ENCODE assay signal across 8 cellular contexts in genomic region chr2:177392373-177393246, GRCh38. TPM values are rescaled to one million over a fixed set of nuclear protein-coding genes. Genes with fewer than 3 reads are reported as not detected.
DNase-seq lines count a peak whose midpoint lies in the region; ATAC-seq and TF ChIP-seq lines count a peak whose summit lies in the region.

TSS of gene AGPS (plus strand) at chr2:177392773. CDS start at chr2:177392790, 17 bp downstream.

- H3K36me3 ChIP-seq in HUES6 (ENCODE audit: control insufficient read depth, insufficient read depth, low read length) (no peaks in the 10 kb centered on the region), Peyer's patch (no peaks in the 10 kb centered on the region)

- H3K4me3 ChIP-seq in HUES6 (ENCODE audit: low read depth, low read length): peak within 1 kb of the TSS; percentile 98
- peak within 1 kb of the TSS; percentile 47 to 96 (median 91) for H3K4me3 ChIP-seq in Peyer's patch
- peak within 1 kb of the TSS; percentile 78 for H3K4me3 ChIP-seq in fibroblast of pulmonary artery (replicated peaks; ENCODE audit: low read depth, low read length)

- peak in 4 of 6 experiments; percentile 13 to 55 (median 50) for TF ChIP-seq CTCF in Peyer's patch (IDR thresholded peaks at IDR 0.05)
- TF ChIP-seq CTCF in fibroblast of pulmonary artery (IDR thresholded peaks at IDR 0.05; ENCODE audit: low read length, missing control alignments): no peak
- no peak for TF ChIP-seq CTCF in nephron progenitor cell (IDR thresholded peaks at IDR 0.05)

- ATAC-seq in GM21447 (IDR thresholded peaks at IDR 0.05; ENCODE audit: unreplicated experiment): peak; percentile 87
- ATAC-seq in stimulated activated naive CD8-positive, alpha-beta T cell treated with anti-CD3 and anti-CD28 coated beads, Interleukin-15, amount 100 ng/mL, for 72 hours: peak; percentile 94

- H3K4me1 ChIP-seq in HUES6 (ENCODE audit: control insufficient read depth, insufficient read depth, low read length) (peaks cover 27% of the 10 kb centered on the region), Peyer's patch (peaks cover 0 to 35% (median 2%) of the 10 kb centered on the region in 4 donors)

- peak within 1 kb of the TSS; percentile 95 for H3K4me3 Mint-ChIP-seq in nephron progenitor cell
- peak within 1 kb of the TSS; percentile 95 to 96 for H3K4me3 Mint-ChIP-seq in stimulated activated naive CD8-positive, alpha-beta T cell treated with anti-CD3 and anti-CD28 coated beads, Interleukin-15, amount 100 ng/mL, for 72 hours

- peak; percentile 28 to 31 for TF ChIP-seq POLR2A in Peyer's patch (IDR thresholded peaks at IDR 0.05)

- DNase-seq in DMS114 treated with DMSO at 0.1 percent for 48 hours (lab: John Stamatoyannopoulos, UW; ENCODE audit: unreplicated experiment) (peak; percentile 4), Peyer's patch (peak; percentile 75 to 90 (median 89)), fibroblast of pulmonary artery (ENCODE audit: low read depth) (peak; percentile 64), nephron progenitor cell (peak; percentile 78)
- DNase-seq in activated T-helper 1 cell treated with anti-CD3 and anti-CD28 coated beads, Interleukin-2, amount 50 U/mL, for 16 hours (ENCODE audit: low read depth in 1 of 2, low spot score in 1 of 2): peak; percentile 51 to 62
- peak; percentile 75 to 86 for DNase-seq in stimulated activated naive CD8-positive, alpha-beta T cell treated with anti-CD3 and anti-CD28 coated beads, Interleukin-15, amount 100 ng/mL, for 72 hours

- H3K36me3 Mint-ChIP-seq in nephron progenitor cell (ENCODE audit: low read depth): peaks cover 12% of the 10 kb centered on the region

- peak within 1 kb of the TSS; percentile 85 for H3K27ac ChIP-seq in HUES6 (ENCODE audit: low read depth, low read length)
- peak within 1 kb of the TSS; percentile 48 to 86 (median 78) for H3K27ac ChIP-seq in Peyer's patch

- H3K9me3 Mint-ChIP-seq in nephron progenitor cell: no peaks in the 10 kb centered on the region
- H3K9me3 Mint-ChIP-seq in stimulated activated naive CD8-positive, alpha-beta T cell treated with anti-CD3 and anti-CD28 coated beads, Interleukin-15, amount 100 ng/mL, for 72 hours: no peaks in the 10 kb centered on the region

- peak within 1 kb of the TSS; percentile 90 for H3K27ac Mint-ChIP-seq in nephron progenitor cell
- H3K27ac Mint-ChIP-seq in stimulated activated naive CD8-positive, alpha-beta T cell treated with anti-CD3 and anti-CD28 coated beads, Interleukin-15, amount 100 ng/mL, for 72 hours: peak within 1 kb of the TSS; percentile 98

- H3K27me3 ChIP-seq in HUES6 (ENCODE audit: control insufficient read depth, insufficient read depth, low read length) (no peaks in the 10 kb centered on the region), Peyer's patch (no peaks in the 10 kb centered on the region)

- H3K27me3 Mint-ChIP-seq in nephron progenitor cell (ENCODE audit: low read depth, poor library complexity): no peaks in the 10 kb centered on the region
- H3K27me3 Mint-ChIP-seq in stimulated activated naive CD8-positive, alpha-beta T cell treated with anti-CD3 and anti-CD28 coated beads, Interleukin-15, amount 100 ng/mL, for 72 hours: no peaks in the 10 kb centered on the region

- H3K9me3 ChIP-seq in HUES6 (ENCODE audit: control insufficient read depth, insufficient read depth, low read depth, low read length) (no peaks in the 10 kb centered on the region), Peyer's patch (no peaks in the 10 kb centered on the region)

- peaks cover 46% of the 10 kb centered on the region for H3K4me1 Mint-ChIP-seq in nephron progenitor cell
- peaks cover 57% of the 10 kb centered on the region for H3K4me1 Mint-ChIP-seq in stimulated activated naive CD8-positive, alpha-beta T cell treated with anti-CD3 and anti-CD28 coated beads, Interleukin-15, amount 100 ng/mL, for 72 hours

- H3K9ac ChIP-seq in HUES6 (ENCODE audit: low read length): peak within 1 kb of the TSS; percentile 89

RNA-seq across cellular contexts. Expression of gene AGPS, which starts in this region (rescaled TPM):
- 10 to 100 TPM; 18.2 to 26.3 (median 21.0) TPM for total RNA-seq in Peyer's patch

Comparison
In these comparisons a context has a peak if more than half of its experiments do, and no peak if none do; other contexts are left out.
1. Peak in every context shown above with its lines: DNase-seq, ATAC-seq, H3K4me3 ChIP-seq and H3K27ac ChIP-seq.
2. DNase-seq: peak in every context shown above with its lines; median percentile 89 in Peyer's patch; 80 in stimulated activated naive CD8-positive, alpha-beta T cell treated with anti-CD3 and anti-CD28 coated beads, Interleukin-15, amount 100 ng/mL, for 72 hours; 78 in nephron progenitor cell; 64 in fibroblast of pulmonary artery; 56 in activated T-helper 1 cell treated with anti-CD3 and anti-CD28 coated beads, Interleukin-2, amount 50 U/mL, for 16 hours; 4 in DMS114 treated with DMSO at 0.1 percent for 48 hours.
3. CTCF ChIP-seq: peak in Peyer's patch (4 of 6); none in fibroblast of pulmonary artery (single experiment) and nephron progenitor cell (single experiment).